13 cellular contexts compared by ENCODE assay signal in the genomic region with DNA sequence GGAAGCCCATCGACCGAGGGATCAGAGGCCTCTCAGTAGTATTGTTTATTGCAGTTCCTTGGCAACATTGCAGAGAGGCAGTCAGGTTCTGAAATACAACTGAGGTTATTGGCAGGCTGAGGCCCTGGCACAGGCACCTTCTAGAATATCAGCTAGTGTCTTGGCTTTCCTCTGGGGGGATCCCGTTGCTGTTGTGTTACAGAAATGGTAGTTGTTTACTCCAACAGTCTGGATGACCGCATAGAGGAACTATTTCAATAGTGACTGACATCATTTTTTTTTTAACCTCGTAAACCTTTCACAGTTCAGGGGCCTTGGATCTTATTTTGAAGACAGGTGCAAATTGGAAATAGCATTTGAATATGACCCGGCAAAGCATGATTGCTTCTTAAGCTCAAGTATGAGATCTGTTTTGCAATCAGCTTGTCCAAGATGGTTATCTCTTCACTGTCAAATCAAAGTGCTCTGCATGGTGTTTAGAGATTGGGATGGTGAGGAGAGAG.
DNase-seq lines count a peak whose midpoint lies in the region; ATAC-seq and TF ChIP-seq lines count a peak whose summit lies in the region.
"Had no signal": no experiment of that assay in that cellular context is flagged by ENCODE, and none has a peak within 500 bp of the region (broad histone marks: within the 10 kb centered on the region; RNA-seq: fewer than 3 reads in every experiment).

No MANE protein-coding gene starts in this region.

- H3K27ac ChIP-seq in muscle layer of duodenum (ENCODE audit: low read length) (peak overlapping the region; percentile 27), aorta (ENCODE audit: low read depth in 1 of 2, low read length in 2 of 2) (peak overlapping the region in 1 of 2 donors; percentile 56), MM.1S (ENCODE audit: low read length) (no peak overlapping the region)
- H3K27ac ChIP-seq: PC-9 had no signal

- no peaks in the 10 kb centered on the region for H3K79me2 ChIP-seq in MM.1S (ENCODE audit: low read length)

- peaks cover 13 to 37% of the 10 kb centered on the region in 2 donors for H3K36me3 ChIP-seq in muscle layer of duodenum (ENCODE audit: control insufficient read depth in 1 of 2, insufficient read depth in 2 of 2, low read length in 2 of 2)
- peaks cover 2 to 6% of the 10 kb centered on the region in 2 donors for H3K36me3 ChIP-seq in aorta (ENCODE audit: control insufficient read depth in 1 of 2, insufficient read depth in 2 of 2, low read length in 1 of 2)
- H3K36me3 ChIP-seq in MM.1S (replicated peaks; ENCODE audit: insufficient read depth, low read length), result no peaks in the 10 kb centered on the region; the same call in none of the 2 replicates

- H3K4me3 ChIP-seq in fibroblast of pulmonary artery (replicated peaks; ENCODE audit: low read depth, low read length) (no peak overlapping the region), muscle layer of duodenum (ENCODE audit: low read depth in 1 of 2, low read length in 2 of 2) (peak overlapping the region in 1 of 2 donors; percentile 0), aorta (ENCODE audit: low read length in 2 of 2) (no peak overlapping the region), MM.1S (ENCODE audit: low read length) (no peak overlapping the region)
- H3K4me3 ChIP-seq: GM23338, PC-9 had no signal

- no peaks in the 10 kb centered on the region for H3K9me2 ChIP-seq in MM.1S (replicated peaks; ENCODE audit: insufficient read depth, low read length)

- peaks cover 0 to 14% of the 10 kb centered on the region in 2 donors for H3K4me1 ChIP-seq in muscle layer of duodenum (ENCODE audit: control insufficient read depth in 1 of 2, insufficient read depth in 2 of 2, low read length in 2 of 2)
- H3K4me1 ChIP-seq in aorta (ENCODE audit: control insufficient read depth in 1 of 2, insufficient read depth in 2 of 2, low read length in 2 of 2), result no peaks in the 10 kb centered on the region
- H3K4me1 ChIP-seq in MM.1S (ENCODE audit: low read length), result no peaks in the 10 kb centered on the region

- no peak overlapping the region for H3K9ac ChIP-seq in MM.1S (ENCODE audit: low read length)

- 16 to 20% methylated on average over 6 of the region's 6 CpGs for WGBS in aorta, 2 donors

- no peaks in the 10 kb centered on the region for H4K20me1 ChIP-seq in MM.1S (ENCODE audit: insufficient read depth, low read length)

- no peaks in the 10 kb centered on the region for H3K9me3 ChIP-seq in muscle layer of duodenum (ENCODE audit: control insufficient read depth in 1 of 2, low read length in 2 of 2)
- H3K9me3 ChIP-seq in aorta (ENCODE audit: control insufficient read depth, low read length), result no peaks in the 10 kb centered on the region
- no peaks in the 10 kb centered on the region for H3K9me3 ChIP-seq in MM.1S (replicated peaks; ENCODE audit: insufficient read depth, low read length)

- H3K27me3 ChIP-seq in muscle layer of duodenum (ENCODE audit: low read depth, low read length) (no peaks in the 10 kb centered on the region), aorta (ENCODE audit: control insufficient read depth in 1 of 2, insufficient read depth in 2 of 2, low read length in 1 of 2) (no peaks in the 10 kb centered on the region), MM.1S (replicated peaks; ENCODE audit: insufficient read depth, low read length) (no peaks in the 10 kb centered on the region)

- intact Hi-C loops in aorta (cut with DNase I), result loop anchor here in 1 of 2 donors (2.0 to 10.0 kb wide), 2 partner anchors 71 to 279 kb away; no protein-coding TSS in a partner anchor

- H3F3A ChIP-seq in MM.1S (ENCODE audit: insufficient read depth, low read length), result no peaks in the 10 kb centered on the region

- no peak overlapping the region for H3K4me2 ChIP-seq in MM.1S (ENCODE audit: low read depth, low read length)
- H3K4me2 ChIP-seq: GM23338, PC-9 had no signal

- DNase-seq in NCI-H2196 (lab: John Stamatoyannopoulos, UW; ENCODE audit: unreplicated experiment) (peak; percentile 14), NCI-H2196 treated with DMSO at 0.1 percent for 48 hours (lab: John Stamatoyannopoulos, UW; ENCODE audit: unreplicated experiment) (no peak), fibroblast of pulmonary artery (ENCODE audit: low read depth) (peak; percentile 22), aorta (no peak), MM.1S (no peak), GOT3 (lab: John Stamatoyannopoulos, UW) (no peak)
- DNase-seq: 8988T, dermis blood vessel endothelial cell, NCI-H1436 treated with DMSO at 0.1 percent for 48 hours had no signal

- ATAC-seq in aorta (ENCODE audit: low FRiP score) (peak; percentile 5), GM19455 (IDR thresholded peaks at IDR 0.05; ENCODE audit: unreplicated experiment) (no peak)
- ATAC-seq: GM23338 had no signal

- TF ChIP-seq CTCF in fibroblast of pulmonary artery (IDR thresholded peaks at IDR 0.05; ENCODE audit: low read length, missing control alignments) (no peak), MM.1S (IDR thresholded peaks at IDR 0.05; ENCODE audit: low read length) (no peak)

- H2AFZ ChIP-seq in MM.1S (ENCODE audit: low read length), result no peak overlapping the region
- H2AFZ ChIP-seq: GM23338, PC-9 had no signal

Comparison
In these comparisons a context has a peak if more than half of its experiments do, and no peak if none do; other contexts are left out.
1. DNase-seq: peak in NCI-H2196 (single experiment) and fibroblast of pulmonary artery (single experiment); none in NCI-H2196 treated with DMSO at 0.1 percent for 48 hours (single experiment), aorta (0 of 2), MM.1S (single experiment) and GOT3 (single experiment).